ENCODE assay signal across 14 cellular contexts in the genomic region with DNA sequence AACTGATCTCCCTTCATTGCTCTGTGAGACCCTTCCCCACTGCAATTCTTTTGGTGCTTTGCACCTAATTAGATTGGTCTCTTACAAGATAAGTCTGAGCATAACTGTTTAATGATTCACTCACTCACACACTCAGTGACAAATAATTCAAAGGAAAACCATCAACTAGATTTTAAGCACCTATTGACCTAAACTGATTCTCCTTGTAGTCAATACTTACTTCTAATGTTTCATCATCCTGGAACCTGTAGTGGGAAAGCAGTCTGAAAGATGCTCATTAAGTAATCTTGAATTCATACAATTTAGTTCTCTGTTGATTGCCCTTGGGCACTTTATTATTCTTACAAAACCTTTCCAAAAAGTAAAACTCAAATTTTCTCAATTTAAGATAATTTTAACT.
DNase-seq lines count a peak whose midpoint lies in the region; ATAC-seq and TF ChIP-seq lines count a peak whose summit lies in the region.
"Had no signal": no experiment of that assay in that cellular context is flagged by ENCODE, and none has a peak within 500 bp of the region (broad histone marks: within the 10 kb centered on the region; RNA-seq: fewer than 3 reads in every experiment).

No MANE protein-coding gene starts in this region.

- in situ Hi-C loops in GM23248 (cut with MboI) = no loop called here
- in situ Hi-C loops in GM13977 (cut with MboI; ENCODE audit: low pct_unique_long_range_greater_than_20kb, low sequenced_read_pairs, unreplicated experiment) = no loop called here

- peak; percentile 62 for DNase-seq in GM23248
- DNase-seq in SK-N-DZ (ENCODE audit: low spot score) = peak; percentile 4
- no peak for DNase-seq in esophagus squamous epithelium (lab: John Stamatoyannopoulos, UW)
- peak; percentile 31 for DNase-seq in renal cortical epithelial cell (ENCODE audit: low read depth)
- DNase-seq in central memory CD4-positive, alpha-beta T cell = no peak
- DNase-seq in GM13977 (ENCODE audit: low spot score) = no peak
- no peak for DNase-seq in NCI-H2196 (lab: John Stamatoyannopoulos, UW; ENCODE audit: unreplicated experiment)
- DNase-seq: cortex of kidney; GDM1; NCI-H1930; NCI-H526; stimulated activated CD4-positive, alpha-beta T cell treated with anti-CD3 and anti-CD28 coated beads, Interleukin-2, amount 100 ng/mL, for 24 hours; T-helper 1 cell had no signal

- no peaks in the 10 kb centered on the region for H3K79me2 ChIP-seq in GM23248 (ENCODE audit: insufficient read depth)

- intact Hi-C loops in esophagus squamous epithelium (cut with DNase I) = no loop called here

- H3K4me1 ChIP-seq in GM23248 (ENCODE audit: insufficient read depth) (peaks cover 43% of the 10 kb centered on the region), esophagus squamous epithelium (peaks cover 0 to 14% (median 0%) of the 10 kb centered on the region in 3 donors)

- no peak for TF ChIP-seq CTCF in esophagus squamous epithelium (IDR thresholded peaks at IDR 0.05)
- no peak for TF ChIP-seq CTCF in GM13977 (IDR thresholded peaks at IDR 0.05; ENCODE audit: extremely low read depth, insufficient read depth, missing control alignments)

- H3K36me3 ChIP-seq in GM23248 (ENCODE audit: low read depth) (no peaks in the 10 kb centered on the region), esophagus squamous epithelium (no peaks in the 10 kb centered on the region)

- H3K27ac ChIP-seq in GM23248 = peak overlapping the region; percentile 96
- peak overlapping the region in 3 of 4 donors; percentile 42 to 84 (median 47) for H3K27ac ChIP-seq in esophagus squamous epithelium

- H3K9ac ChIP-seq in GM23248 = peak overlapping the region; percentile 74

- H3K9me2 ChIP-seq in GM23248 (ENCODE audit: insufficient read depth) = no peaks in the 10 kb centered on the region

- TF ChIP-seq POLR2A in esophagus squamous epithelium (IDR thresholded peaks at IDR 0.05) = no peak

- peak overlapping the region; percentile 75 for H3K4me2 ChIP-seq in GM23248 (ENCODE audit: unreplicated experiment)

- H3K9me3 ChIP-seq in GM23248 (ENCODE audit: low read depth) (no peaks in the 10 kb centered on the region), esophagus squamous epithelium (no peaks in the 10 kb centered on the region)

- H3K4me3 ChIP-seq in GM23248 (peak overlapping the region; percentile 57), esophagus squamous epithelium (no peak overlapping the region)

- peaks cover 33% of the 10 kb centered on the region for H3F3A ChIP-seq in GM23248 (ENCODE audit: insufficient read depth)

- ATAC-seq in HG03571 (IDR thresholded peaks at IDR 0.05; ENCODE audit: unreplicated experiment) = no peak

- H4K20me1 ChIP-seq in GM23248 (ENCODE audit: insufficient read depth) = no peaks in the 10 kb centered on the region

- H2AFZ ChIP-seq in GM23248 = 0 out of 2 replicates have a peak overlapping the region, but pooled peaks have one; percentile 31

- no peaks in the 10 kb centered on the region for H3K27me3 ChIP-seq in GM23248 (replicated peaks; ENCODE audit: insufficient read depth)
- no peaks in the 10 kb centered on the region for H3K27me3 ChIP-seq in esophagus squamous epithelium

Comparison
In these comparisons a context has a peak if more than half of its experiments do, and no peak if none do; other contexts are left out.
1. DNase-seq: peak in GM23248 (single experiment), SK-N-DZ (single experiment) and renal cortical epithelial cell (single experiment); none in esophagus squamous epithelium (single experiment), central memory CD4-positive, alpha-beta T cell (single experiment), GM13977 (single experiment) and NCI-H2196 (single experiment).